ENCODE assay signal across 8 cellular contexts in genomic region chr1:234609528-234610042, GRCh38. TPM values are rescaled to one million over a fixed set of nuclear protein-coding genes. Genes with fewer than 3 reads are reported as not detected.
DNase-seq lines count a peak whose midpoint lies in the region; ATAC-seq, FAIRE-seq and TF ChIP-seq lines count a peak whose summit lies in the region.

No MANE protein-coding gene starts in this region.

- CTCF ChIA-PET in activated naive CD4-positive, alpha-beta T cell treated with anti-CD3 and anti-CD28 coated beads for 36 hours (lab: Charles Lee) = interaction anchor here (1.1 kb wide), 1 partner anchor 114 kb away, joined by 7 read pairs; no protein-coding TSS in a partner anchor
- CTCF ChIA-PET in WTC11 (lab: Charles Lee) = interaction anchor here (0.7 to 3.3 kb wide), 3 partner anchors 9 to 484 kb away, joined by 4 to 13 read pairs (median 5); no protein-coding TSS in a partner anchor

- H3K9me1 ChIP-seq in keratinocyte (ENCODE audit: control insufficient read depth, extremely low read depth, insufficient read depth, low read length) = no peaks in the 10 kb centered on the region

- H3K4me1 ChIP-seq in keratinocyte (ENCODE audit: control insufficient read depth, extremely low read depth, insufficient read depth, low read length) = peaks cover 37% of the 10 kb centered on the region
- peaks cover 0 to 41% (median 29%) of the 10 kb centered on the region in 4 donors for H3K4me1 ChIP-seq in tibial artery

- no peaks in the 10 kb centered on the region for H3K9me3 ChIP-seq in keratinocyte (ENCODE audit: control insufficient read depth, low read depth, low read length)
- H3K9me3 ChIP-seq in tibial artery = no peaks in the 10 kb centered on the region

- H3K36me3 Mint-ChIP-seq in activated naive CD4-positive, alpha-beta T cell treated with anti-CD3 and anti-CD28 coated beads for 36 hours (ENCODE audit: low read depth) = peaks cover 37% of the 10 kb centered on the region
- peaks cover 36% of the 10 kb centered on the region for H3K36me3 Mint-ChIP-seq in WTC11

- ATAC-seq in WTC11 (no peak), HG03520 (IDR thresholded peaks at IDR 0.05; ENCODE audit: unreplicated experiment) (no peak)

- no peak for FAIRE-seq in keratinocyte (lab: Jason Lieb, UNC)

- peak overlapping the region; percentile 89 for H3K27ac Mint-ChIP-seq in activated naive CD4-positive, alpha-beta T cell treated with anti-CD3 and anti-CD28 coated beads for 36 hours
- no peak overlapping the region for H3K27ac Mint-ChIP-seq in WTC11

- H3K9ac ChIP-seq in keratinocyte (ENCODE audit: control insufficient read depth, extremely low read depth, insufficient read depth, low read length) = peak overlapping the region; percentile 99

- peaks cover 10 to 37% of the 10 kb centered on the region in 2 experiments for H3K36me3 ChIP-seq in keratinocyte (ENCODE audit: control insufficient read depth in 2 of 2, extremely low read depth in 1 of 2, insufficient read depth in 2 of 2, low read length in 2 of 2)
- peaks cover 22 to 31% (median 28%) of the 10 kb centered on the region in 3 donors for H3K36me3 ChIP-seq in tibial artery

- H3K27ac ChIP-seq in keratinocyte (ENCODE audit: control insufficient read depth, insufficient read depth, low read length) (peak overlapping the region; percentile 100), tibial artery (peak overlapping the region; percentile 96 to 98)

- H3K27me3 Mint-ChIP-seq in activated naive CD4-positive, alpha-beta T cell treated with anti-CD3 and anti-CD28 coated beads for 36 hours (ENCODE audit: low read depth) = no peaks in the 10 kb centered on the region
- H3K27me3 Mint-ChIP-seq in WTC11 (ENCODE audit: low read depth) = no peaks in the 10 kb centered on the region

- no peaks in the 10 kb centered on the region for H3K9me3 Mint-ChIP-seq in activated naive CD4-positive, alpha-beta T cell treated with anti-CD3 and anti-CD28 coated beads for 36 hours
- H3K9me3 Mint-ChIP-seq in WTC11 = no peaks in the 10 kb centered on the region

- H3K27me3 ChIP-seq in keratinocyte (ENCODE audit: control insufficient read depth, extremely low read depth, insufficient read depth, low read length) = no peaks in the 10 kb centered on the region
- no peaks in the 10 kb centered on the region for H3K27me3 ChIP-seq in tibial artery

- no peak overlapping the region for H3K4me2 ChIP-seq in keratinocyte (ENCODE audit: control insufficient read depth, extremely low read depth, insufficient read depth, low read depth, low read length)

- H3K79me2 ChIP-seq in keratinocyte (ENCODE audit: control insufficient read depth, insufficient read depth, low read length) = peaks cover 47% of the 10 kb centered on the region

- H3K4me3 Mint-ChIP-seq in activated naive CD4-positive, alpha-beta T cell treated with anti-CD3 and anti-CD28 coated beads for 36 hours = peak overlapping the region; percentile 84
- no peak overlapping the region for H3K4me3 Mint-ChIP-seq in WTC11

- dilution Hi-C loops in keratinocyte (cut with MboI; ENCODE audit: extremely low pct_ligation_motif_present, low sequenced_read_pairs) = no loop called here

- TF ChIP-seq CTCF in keratinocyte (optimal IDR thresholded peaks at IDR 0.05 in 1 of 3, IDR thresholded peaks at IDR 0.05 in 1 of 3, conservative IDR thresholded peaks at IDR 0.05 in 1 of 3; ENCODE audit: extremely low read depth in 1 of 3, insufficient read depth in 2 of 3, low read length in 3 of 3) (no peak), tibial artery (IDR thresholded peaks at IDR 0.05) (no peak), WTC11 (IDR thresholded peaks at IDR 0.05) (no peak)

- H3K4me3 ChIP-seq in keratinocyte (ENCODE audit: control insufficient read depth in 2 of 3, extremely low read depth in 1 of 3, insufficient read depth in 2 of 3, low read depth in 1 of 3, low read length in 3 of 3) = peak overlapping the region; percentile 79 to 97 (median 91)
- peak overlapping the region; percentile 75 to 94 for H3K4me3 ChIP-seq in tibial artery

- POLR2A ChIA-PET in WTC11 (lab: Charles Lee) = interaction anchor here (0.6 to 3.6 kb wide), 6 partner anchors 9 to 347 kb away, joined by 3 to 30 read pairs (median 4); no protein-coding TSS in a partner anchor

- H4K20me1 ChIP-seq in keratinocyte (ENCODE audit: control insufficient read depth, extremely low read depth, insufficient read depth, low read length) = peaks cover 10% of the 10 kb centered on the region

- H2AFZ ChIP-seq in keratinocyte (ENCODE audit: control insufficient read depth, low read length) = no peak overlapping the region

- DNase-seq in activated naive CD4-positive, alpha-beta T cell treated with anti-CD3 and anti-CD28 coated beads for 36 hours = no peak
- DNase-seq in activated naive CD4-positive, alpha-beta T cell treated with anti-CD3 and anti-CD28 coated beads, Interleukin-2, amount 50 U/mL, for 16 hours = no peak
- DNase-seq in activated CD8-positive, alpha-beta memory T cell treated with anti-CD3 and anti-CD28 coated beads, Interleukin-2, amount 50 U/mL, for 4 hours = peak; percentile 44
- DNase-seq in keratinocyte (ENCODE audit: low read depth, low spot score) (no peak), tibial artery (no peak), dedifferentiated amniotic fluid mesenchymal stem cell (ENCODE audit: extremely low spot score) (no peak), WTC11 (ENCODE audit: low spot score) (no peak)

- H3K4me1 Mint-ChIP-seq in activated naive CD4-positive, alpha-beta T cell treated with anti-CD3 and anti-CD28 coated beads for 36 hours (ENCODE audit: low read depth) = peaks cover 38% of the 10 kb centered on the region
- peaks cover 65% of the 10 kb centered on the region for H3K4me1 Mint-ChIP-seq in WTC11

- intact Hi-C loops in activated naive CD4-positive, alpha-beta T cell treated with anti-CD3 and anti-CD28 coated beads for 36 hours (cut with micrococcal nuclease) = loop anchor here (1.0 to 10.0 kb wide), 6 partner anchors 163 to 1258 kb away; partner anchors contain the start of genes B3GALNT2, COA6, LYST and TOMM20
- intact Hi-C loops in tibial artery (cut with DNase I; ENCODE audit: low total_unique reads) = loop anchor here (5.0 kb wide), 5 partner anchors 113 to 473 kb away; no protein-coding TSS in a partner anchor

TF ChIP-seq in WTC11, 78 proteins besides CTCF, POLR2A, EP300 and RAD21:
- TF ChIP-seq PRDM15 (CRISPR knock-in tag; IDR thresholded peaks at IDR 0.05) = no peak

RNA-seq across cellular contexts. Expression of gene IRF2BP2, which starts 0.4 kb away (rescaled TPM):
- 100 to 1,000 TPM in 1 of 2 experiments, 10 to 100 TPM in 1; 99.6 to 107 TPM for total RNA-seq in activated naive CD4-positive, alpha-beta T cell treated with anti-CD3 and anti-CD28 coated beads for 36 hours
- 29.9 to 59.7 TPM (median 40.2 TPM) in 3 replicates for polyA plus RNA-seq in keratinocyte
- polyA plus RNA-seq in keratinocyte (2011; ENCODE audit: low read depth) = 22.8 TPM
- 31.4 and 43.0 TPM in 2 replicates for polyA plus RNA-seq in keratinocyte (2011; cell fraction: cytosol; rRNA removed)
- polyA plus RNA-seq in keratinocyte (2011; cell fraction: nucleus; rRNA removed) = 108 and 150 TPM in 2 replicates
- 67.8 and 84.7 TPM in 2 replicates for polyA plus RNA-seq in keratinocyte (2012; ENCODE audit: low replicate concordance)
- polyA minus RNA-seq in keratinocyte = 53.6 to 120 TPM (median 53.7 TPM) in 3 replicates
- 87.9 TPM for polyA minus RNA-seq in keratinocyte (2011; cell fraction: cytosol; rRNA and poly(A)+ RNA removed)
- 76.1 and 79.2 TPM in 2 replicates for polyA minus RNA-seq in keratinocyte (2011; cell fraction: nucleus; rRNA and poly(A)+ RNA removed)
- total RNA-seq in WTC11 (2021) = 61.9 to 70.9 TPM (median 62.4 TPM) in 3 replicates
